In the genomic region with DNA sequence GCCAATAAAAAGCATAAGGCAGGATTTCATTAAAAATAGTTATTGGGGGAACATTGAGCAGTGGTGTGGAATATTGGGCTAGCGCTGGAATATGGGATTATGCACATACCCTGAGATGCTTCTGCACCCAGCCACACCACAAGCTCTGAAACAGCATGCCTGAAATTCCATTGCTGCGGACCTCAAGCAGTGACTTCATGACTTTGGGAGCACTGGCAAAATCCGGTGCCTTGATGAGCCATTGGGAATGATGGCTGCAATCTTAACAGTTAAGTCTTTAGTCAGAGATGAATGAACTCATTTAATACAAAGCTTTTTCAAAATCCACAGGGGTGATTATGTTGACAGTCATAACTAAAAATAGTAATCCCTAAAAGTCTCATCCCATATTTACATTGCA, we compare ENCODE assay signal across 17 cellular contexts.
"Had no signal": no experiment of that assay in that cellular context is flagged by ENCODE, and none has a peak within 500 bp of the region (broad histone marks: within the 10 kb centered on the region; RNA-seq: fewer than 3 reads in every experiment).

No MANE protein-coding gene starts in this region.

- H3K36me3 Mint-ChIP-seq: stimulated activated naive B cell treated with anti-CD40 and anti-IgM and Interleukin-4, amounts not matched to agents 10 μg/mL and 1 μg/mL and 100 μg/mL, for 72 hours had no signal

- H3K27ac Mint-ChIP-seq: activated naive CD4-positive, alpha-beta T cell treated with anti-CD3 and anti-CD28 coated beads for 36 hours; activated naive CD8-positive, alpha-beta T cell treated with anti-CD3 and anti-CD28 coated beads, Interleukin-2, amount 50 U/mL, for 24 hours; activated T-helper 17 cell treated with anti-CD3 and anti-CD28 coated beads, Interleukin-2, amount 50 U/mL, for 72 hours; naive thymus-derived CD8-positive, alpha-beta T cell; stimulated activated naive B cell treated with anti-CD40 and anti-IgM and Interleukin-4, amounts not matched to agents 10 μg/mL and 1 μg/mL and 100 μg/mL, for 72 hours had no signal

- H3K27me3 Mint-ChIP-seq: activated naive CD8-positive, alpha-beta T cell treated with anti-CD3 and anti-CD28 coated beads, Interleukin-2, amount 50 U/mL, for 24 hours; activated T-helper 17 cell treated with anti-CD3 and anti-CD28 coated beads, Interleukin-2, amount 50 U/mL, for 72 hours; naive thymus-derived CD8-positive, alpha-beta T cell; stimulated activated naive B cell treated with anti-CD40 and anti-IgM and Interleukin-4, amounts not matched to agents 10 μg/mL and 1 μg/mL and 100 μg/mL, for 72 hours had no signal

- H3K4me3 Mint-ChIP-seq: activated naive CD4-positive, alpha-beta T cell treated with anti-CD3 and anti-CD28 coated beads for 36 hours; activated naive CD8-positive, alpha-beta T cell treated with anti-CD3 and anti-CD28 coated beads, Interleukin-2, amount 50 U/mL, for 24 hours; activated T-helper 17 cell treated with anti-CD3 and anti-CD28 coated beads, Interleukin-2, amount 50 U/mL, for 72 hours; naive thymus-derived CD8-positive, alpha-beta T cell; stimulated activated naive B cell treated with anti-CD40 and anti-IgM and Interleukin-4, amounts not matched to agents 10 μg/mL and 1 μg/mL and 100 μg/mL, for 72 hours had no signal

- DNase-seq: activated CD4-positive, alpha-beta T cell treated with anti-CD3 and anti-CD28 coated beads, Interleukin-2, amount 50 U/mL, for 4 hours; activated CD4-positive, CD25-positive, alpha-beta regulatory T cell treated with anti-CD3 and anti-CD28 coated beads, Interleukin-2, amount 50 U/mL, for 72 hours; activated naive CD4-positive, alpha-beta T cell treated with anti-CD3 and anti-CD28 coated beads for 36 hours; activated naive CD8-positive, alpha-beta T cell treated with anti-CD3 and anti-CD28 coated beads, Interleukin-2, amount 50 U/mL, for 24 hours; aorta; left lung; mammary epithelial cell; naive thymus-derived CD8-positive, alpha-beta T cell; retina; stimulated activated CD4-positive, alpha-beta T cell treated with anti-CD3 and anti-CD28 coated beads, Interleukin-2, amount 100 ng/mL, for 48 hours; stimulated activated naive B cell treated with anti-CD40 and anti-IgM and Interleukin-4, amounts not matched to agents 10 μg/mL and 1 μg/mL and 100 μg/mL, for 72 hours; T1000; tibial artery; uterus had no signal

- H3K4me1 Mint-ChIP-seq: activated naive CD8-positive, alpha-beta T cell treated with anti-CD3 and anti-CD28 coated beads, Interleukin-2, amount 50 U/mL, for 24 hours; activated T-helper 17 cell treated with anti-CD3 and anti-CD28 coated beads, Interleukin-2, amount 50 U/mL, for 72 hours; naive thymus-derived CD8-positive, alpha-beta T cell; stimulated activated naive B cell treated with anti-CD40 and anti-IgM and Interleukin-4, amounts not matched to agents 10 μg/mL and 1 μg/mL and 100 μg/mL, for 72 hours had no signal

- H3K4me3 ChIP-seq: gastroesophageal sphincter, hepatocyte, left lung, tibial artery, uterus had no signal
